ENCODE assay signal across 8 cellular contexts in the genomic region with DNA sequence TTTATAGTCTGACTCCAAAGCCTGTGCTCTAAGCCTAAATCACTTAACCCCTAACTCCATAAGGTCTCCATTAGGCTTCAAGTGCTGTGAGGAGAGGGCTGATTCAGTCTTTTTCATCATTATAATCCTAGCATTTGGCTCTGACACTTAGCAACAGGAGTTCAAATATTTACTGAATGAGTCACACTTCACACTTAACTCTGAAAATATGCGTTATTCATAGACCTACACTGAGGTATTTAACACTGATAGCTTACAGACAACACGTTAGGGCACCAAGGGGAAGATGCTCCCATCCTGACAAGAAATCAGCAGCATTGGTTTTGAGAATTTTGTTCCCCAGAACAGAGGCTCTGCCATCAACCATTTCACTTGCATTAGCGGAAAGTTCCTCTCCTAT. TPM values are rescaled to one million over a fixed set of nuclear protein-coding genes. Genes with fewer than 3 reads are reported as not detected.
DNase-seq lines count a peak whose midpoint lies in the region; ATAC-seq and TF ChIP-seq lines count a peak whose summit lies in the region.

No MANE protein-coding gene starts in this region.

- H3K27ac ChIP-seq in heart left ventricle (peak overlapping the region in 4 of 12 donors; percentile 4 to 41 (median 20)), hepatocyte (peak overlapping the region; percentile 56), aorta (ENCODE audit: low read depth in 1 of 2, low read length in 2 of 2) (peak overlapping the region in 1 of 2 donors; percentile 88), MM.1S (ENCODE audit: low read length) (no peak overlapping the region)

- H3K27me3 ChIP-seq in heart left ventricle (no peaks in the 10 kb centered on the region), hepatocyte (no peaks in the 10 kb centered on the region), aorta (ENCODE audit: control insufficient read depth in 1 of 2, insufficient read depth in 2 of 2, low read length in 1 of 2) (no peaks in the 10 kb centered on the region), MM.1S (replicated peaks; ENCODE audit: insufficient read depth, low read length) (no peaks in the 10 kb centered on the region)

- H3K36me3 ChIP-seq in heart left ventricle (peaks cover 0 to 39% (median 9%) of the 10 kb centered on the region in 9 donors), hepatocyte (replicated peaks; ENCODE audit: insufficient read depth, low read depth) (no peaks in the 10 kb centered on the region), aorta (ENCODE audit: control insufficient read depth in 1 of 2, insufficient read depth in 2 of 2, low read length in 1 of 2) (no peaks in the 10 kb centered on the region), MM.1S (replicated peaks; ENCODE audit: insufficient read depth, low read length) (0 out of 2 replicates have a peak, but pooled peaks cover under 1% of the 10 kb centered on the region)

- no peak for TF ChIP-seq POLR2A in heart left ventricle (IDR thresholded peaks at IDR 0.05)

- peaks cover 0 to 25% (median 7%) of the 10 kb centered on the region in 12 donors for H3K4me1 ChIP-seq in heart left ventricle
- H3K4me1 ChIP-seq in hepatocyte (ENCODE audit: insufficient read depth) = peaks cover 7% of the 10 kb centered on the region
- peaks cover 4 to 11% of the 10 kb centered on the region in 2 donors for H3K4me1 ChIP-seq in aorta (ENCODE audit: control insufficient read depth in 1 of 2, insufficient read depth in 2 of 2, low read length in 2 of 2)
- no peaks in the 10 kb centered on the region for H3K4me1 ChIP-seq in MM.1S (ENCODE audit: low read length)

- H3K79me2 ChIP-seq in hepatocyte = peaks cover 40% of the 10 kb centered on the region
- H3K79me2 ChIP-seq in MM.1S (ENCODE audit: low read length) = peaks cover 23% of the 10 kb centered on the region

- H2AFZ ChIP-seq in hepatocyte (no peak overlapping the region), MM.1S (ENCODE audit: low read length) (no peak overlapping the region)

- H3F3A ChIP-seq in MM.1S (ENCODE audit: insufficient read depth, low read length) = peaks cover 4% of the 10 kb centered on the region; the same call in 1 of the 2 replicates

- intact Hi-C loops in heart left ventricle (cut with DNase I) = loop anchor here in 4 of 10 donors (5.0 to 10.0 kb wide), 2 partner anchors 52 to 55 kb away; partner anchors contain the start of gene MSL2 (in 4 of the 4)
- intact Hi-C loops in Right ventricle myocardium inferior (cut with DNase I) = no loop called here
- intact Hi-C loops in aorta (cut with DNase I) = loop anchor here (5.0 kb wide), 3 partner anchors 50 to 110 kb away; partner anchors contain the start of genes MSL2 (in 1 of the 2) and PCCB (in 1 of the 2)

- H4K20me1 ChIP-seq in hepatocyte (ENCODE audit: insufficient read depth, poor library complexity, severe bottlenecking) (peaks cover 11% of the 10 kb centered on the region), MM.1S (ENCODE audit: insufficient read depth, low read length) (no peaks in the 10 kb centered on the region)

- H3K9ac ChIP-seq in MM.1S (ENCODE audit: low read length) = no peak overlapping the region

- no peak overlapping the region for H3K4me3 ChIP-seq in heart left ventricle
- H3K4me3 ChIP-seq in hepatocyte = no peak overlapping the region
- H3K4me3 ChIP-seq in aorta (ENCODE audit: low read length in 2 of 2) = no peak overlapping the region
- no peak overlapping the region for H3K4me3 ChIP-seq in MM.1S (ENCODE audit: low read length)

- H3K4me3 Mint-ChIP-seq in T-helper 17 cell = peak overlapping the region; percentile 4
- no peak overlapping the region for H3K4me3 Mint-ChIP-seq in stimulated activated memory B cell treated with anti-CD40 and anti-IgM and Interleukin-4, amounts not matched to agents 10 μg/mL and 1 μg/mL and 100 μg/mL, for 72 hours

- H3K9me3 Mint-ChIP-seq in stimulated activated memory B cell treated with anti-CD40 and anti-IgM and Interleukin-4, amounts not matched to agents 10 μg/mL and 1 μg/mL and 100 μg/mL, for 72 hours = no peaks in the 10 kb centered on the region

- H3K9me2 ChIP-seq in hepatocyte (replicated peaks; ENCODE audit: insufficient read depth) = no peaks in the 10 kb centered on the region
- H3K9me2 ChIP-seq in MM.1S (replicated peaks; ENCODE audit: insufficient read depth, low read length) = no peaks in the 10 kb centered on the region

- H3K27me3 Mint-ChIP-seq in T-helper 17 cell = no peaks in the 10 kb centered on the region
- no peaks in the 10 kb centered on the region for H3K27me3 Mint-ChIP-seq in stimulated activated memory B cell treated with anti-CD40 and anti-IgM and Interleukin-4, amounts not matched to agents 10 μg/mL and 1 μg/mL and 100 μg/mL, for 72 hours

- ATAC-seq in heart left ventricle (peak in 3 of 4 donors; percentile 21 to 74 (median 59)), Right ventricle myocardium inferior (no peak), T-helper 17 cell (no peak), aorta (ENCODE audit: low FRiP score) (peak; percentile 51)
- ATAC-seq in stimulated activated memory B cell treated with anti-CD40 and anti-IgM and Interleukin-4, amounts not matched to agents 10 μg/mL and 1 μg/mL and 100 μg/mL, for 72 hours = no peak

- H3K9me3 ChIP-seq in heart left ventricle = no peaks in the 10 kb centered on the region
- no peaks in the 10 kb centered on the region for H3K9me3 ChIP-seq in T-helper 17 cell (ENCODE audit: control insufficient read depth, low read length, poor library complexity, severe bottlenecking)
- H3K9me3 ChIP-seq in hepatocyte (ENCODE audit: low read depth) = no peaks in the 10 kb centered on the region
- H3K9me3 ChIP-seq in aorta (ENCODE audit: control insufficient read depth, low read length) = no peaks in the 10 kb centered on the region
- no peaks in the 10 kb centered on the region for H3K9me3 ChIP-seq in MM.1S (replicated peaks; ENCODE audit: insufficient read depth, low read length)

- H3K4me2 ChIP-seq in hepatocyte (no peak overlapping the region), MM.1S (ENCODE audit: low read depth, low read length) (no peak overlapping the region)

- H3K4me1 Mint-ChIP-seq in T-helper 17 cell = peaks cover 14% of the 10 kb centered on the region
- H3K4me1 Mint-ChIP-seq in stimulated activated memory B cell treated with anti-CD40 and anti-IgM and Interleukin-4, amounts not matched to agents 10 μg/mL and 1 μg/mL and 100 μg/mL, for 72 hours = peaks cover 13% of the 10 kb centered on the region

- TF ChIP-seq CTCF in heart left ventricle (IDR thresholded peaks at IDR 0.05) = no peak
- TF ChIP-seq CTCF in hepatocyte (IDR thresholded peaks at IDR 0.05; ENCODE audit: poor library complexity) = no peak
- no peak for TF ChIP-seq CTCF in MM.1S (IDR thresholded peaks at IDR 0.05; ENCODE audit: low read length)

- peak overlapping the region; percentile 77 for H3K27ac Mint-ChIP-seq in T-helper 17 cell
- H3K27ac Mint-ChIP-seq in stimulated activated memory B cell treated with anti-CD40 and anti-IgM and Interleukin-4, amounts not matched to agents 10 μg/mL and 1 μg/mL and 100 μg/mL, for 72 hours = no peak overlapping the region

- DNase-seq in heart left ventricle = no peak
- DNase-seq in Right ventricle myocardium inferior (ENCODE audit: missing footprints) = no peak
- no peak for DNase-seq in T-helper 17 cell
- DNase-seq in hepatocyte (ENCODE audit: low spot score) = peak; percentile 55
- DNase-seq in aorta = no peak
- DNase-seq in MM.1S = no peak
- no peak for DNase-seq in stimulated activated CD4-positive, alpha-beta T cell treated with anti-CD3 and anti-CD28 coated beads, Interleukin-4, amount 100 ng/mL, for 1 hour

- no peaks in the 10 kb centered on the region for H3K36me3 Mint-ChIP-seq in T-helper 17 cell (ENCODE audit: low read depth)
- no peaks in the 10 kb centered on the region for H3K36me3 Mint-ChIP-seq in stimulated activated memory B cell treated with anti-CD40 and anti-IgM and Interleukin-4, amounts not matched to agents 10 μg/mL and 1 μg/mL and 100 μg/mL, for 72 hours

- WGBS in heart left ventricle, 4 donors = 50 to 67% (median 53%) methylated on average over 3 of the region's 3 CpGs
- WGBS in hepatocyte (ENCODE audit: low lambda C conversion rate, missing lambda C conversion rate) = 27% methylated on average over 3 of the region's 3 CpGs
- 32 to 35% methylated on average over 3 of the region's 3 CpGs for WGBS in aorta, 2 donors

RNA-seq across cellular contexts. Expression of gene MSL2, which starts 53.5 kb away (rescaled TPM):
- total RNA-seq in heart left ventricle (10 to 100 TPM; 18.4 to 29.0 (median 19.5) TPM), Right ventricle myocardium inferior (23.2 TPM), T-helper 17 cell (100 to 1,000 TPM in 1 of 2 donors, 10 to 100 TPM in 1; 95.6 to 135 TPM), hepatocyte (14.2 and 20.2 TPM in 2 replicates), aorta (10 to 100 TPM; 27.7 to 33.9 TPM)
- polyA plus RNA-seq in heart left ventricle (1 to 10 TPM; 3.8 to 7.5 TPM), hepatocyte (3.4 and 4.5 TPM in 2 replicates), aorta (1 to 10 TPM; 4.9 to 6.2 TPM)

Comparison
In these comparisons a context has a peak if more than half of its experiments do, and no peak if none do; other contexts are left out.
1. ATAC-seq: peak in heart left ventricle (3 of 4) and aorta (single experiment); none in Right ventricle myocardium inferior (single experiment), T-helper 17 cell (single experiment) and stimulated activated memory B cell treated with anti-CD40 and anti-IgM and Interleukin-4, amounts not matched to agents 10 μg/mL and 1 μg/mL and 100 μg/mL, for 72 hours (single experiment).